19 cellular contexts compared by ENCODE assay signal in genomic region chr18:50240083-50240563, GRCh38. TPM values are rescaled to one million over a fixed set of nuclear protein-coding genes. Genes with fewer than 3 reads are reported as not detected.
DNase-seq lines count a peak whose midpoint lies in the region; ATAC-seq and TF ChIP-seq lines count a peak whose summit lies in the region.
"Had no signal": no experiment of that assay in that cellular context is flagged by ENCODE, and none has a peak within 500 bp of the region (broad histone marks: within the 10 kb centered on the region; RNA-seq: fewer than 3 reads in every experiment).

No MANE protein-coding gene starts in this region.

- H3K4me1 ChIP-seq in naive thymus-derived CD4-positive, alpha-beta T cell (ENCODE audit: control insufficient read depth in 2 of 2, insufficient read depth in 2 of 2, low read length in 2 of 2) = no peaks in the 10 kb centered on the region
- H3K4me1 ChIP-seq in HAP-1 = no peaks in the 10 kb centered on the region
- no peaks in the 10 kb centered on the region for H3K4me1 ChIP-seq in heart right ventricle
- H3K4me1 ChIP-seq: neural progenitor cell, right atrium auricular region, upper lobe of left lung had no signal

- in situ Hi-C loops in HAP-1 (cut with MboI; ENCODE audit: low sequenced_read_pairs) = no loop called here

- no peak for TF ChIP-seq CTCF in fibroblast of mammary gland (conservative IDR thresholded peaks at IDR 0.05; ENCODE audit: control insufficient read depth, insufficient read depth, low read depth, low read length)
- no peak for TF ChIP-seq CTCF in heart right ventricle (IDR thresholded peaks at IDR 0.05)

- peaks cover 4% of the 10 kb centered on the region for H3K36me3 Mint-ChIP-seq in T-helper 1 cell treated with Interleukin-12 subunit alpha and Interleukin-12 subunit beta and Interleukin-4 antibody, amounts not matched to agents 30 μg/mL and 1 μg/mL, for 36 hours (ENCODE audit: low read depth)
- H3K36me3 Mint-ChIP-seq in naive thymus-derived CD4-positive, alpha-beta T cell = peaks cover 0 to 17% (median 8%) of the 10 kb centered on the region in 5 donors

- peaks cover 17% of the 10 kb centered on the region for H3K9me3 Mint-ChIP-seq in T-helper 1 cell treated with Interleukin-12 subunit alpha and Interleukin-12 subunit beta and Interleukin-4 antibody, amounts not matched to agents 30 μg/mL and 1 μg/mL, for 36 hours
- H3K9me3 Mint-ChIP-seq in naive thymus-derived CD4-positive, alpha-beta T cell = peaks cover 13 to 34% (median 16%) of the 10 kb centered on the region in 11 donors

- POLR2A ChIA-PET in naive thymus-derived CD4-positive, alpha-beta T cell (lab: Charles Lee) = no interaction called here

- intact Hi-C loops in naive thymus-derived CD4-positive, alpha-beta T cell (cut with micrococcal nuclease) = no loop called here
- intact Hi-C loops in heart right ventricle (cut with DNase I) = no loop called here

- no peaks in the 10 kb centered on the region for H3K27me3 Mint-ChIP-seq in T-helper 1 cell treated with Interleukin-12 subunit alpha and Interleukin-12 subunit beta and Interleukin-4 antibody, amounts not matched to agents 30 μg/mL and 1 μg/mL, for 36 hours (ENCODE audit: low read depth)
- H3K27me3 Mint-ChIP-seq in naive thymus-derived CD4-positive, alpha-beta T cell = peaks cover 1 to 20% (median 12%) of the 10 kb centered on the region in 5 donors

- no peaks in the 10 kb centered on the region for H3K27me3 ChIP-seq in naive thymus-derived CD4-positive, alpha-beta T cell (ENCODE audit: control insufficient read depth in 2 of 2, insufficient read depth in 2 of 2, low read length in 2 of 2)
- no peaks in the 10 kb centered on the region for H3K27me3 ChIP-seq in HAP-1 (ENCODE audit: low read depth)
- H3K27me3 ChIP-seq in heart right ventricle = peaks cover 0 to 2% (median 0%) of the 10 kb centered on the region in 7 donors
- H3K27me3 ChIP-seq: neural progenitor cell, right atrium auricular region, upper lobe of left lung had no signal

- WGBS in heart right ventricle, 2 donors = 87 to 89% methylated on average over 3 of the region's 3 CpGs

- H3K9me3 ChIP-seq in naive thymus-derived CD4-positive, alpha-beta T cell (ENCODE audit: control insufficient read depth in 2 of 3, low read length in 3 of 3) = peaks cover 0 to 10% (median 0%) of the 10 kb centered on the region in 3 experiments
- H3K9me3 ChIP-seq in HAP-1 (peaks cover 2% of the 10 kb centered on the region; the same call in 1 of the 2 replicates), heart right ventricle (peaks cover 0 to 19% (median 2%) of the 10 kb centered on the region in 11 donors)

- CTCF ChIA-PET in naive thymus-derived CD4-positive, alpha-beta T cell (lab: Charles Lee) = no interaction called here

- H3K4me1 Mint-ChIP-seq in T-helper 1 cell treated with Interleukin-12 subunit alpha and Interleukin-12 subunit beta and Interleukin-4 antibody, amounts not matched to agents 30 μg/mL and 1 μg/mL, for 36 hours (ENCODE audit: low read depth) = peaks cover 8% of the 10 kb centered on the region
- peaks cover 0 to 6% (median 0%) of the 10 kb centered on the region in 7 donors for H3K4me1 Mint-ChIP-seq in naive thymus-derived CD4-positive, alpha-beta T cell
- H3K4me1 Mint-ChIP-seq: neural progenitor cell had no signal

- no peak for ATAC-seq in naive thymus-derived CD4-positive, alpha-beta T cell
- ATAC-seq in heart right ventricle = no peak
- ATAC-seq: HepG2 had no signal

- peak; percentile 40 for DNase-seq in stimulated activated CD4-positive, alpha-beta T cell treated with anti-CD3 and anti-CD28 coated beads, Interleukin-1b, Interleukin-23, amount 100 ng/mL, for 48 hours
- DNase-seq in stimulated activated CD4-positive, alpha-beta T cell treated with anti-CD3 and anti-CD28 coated beads, Interleukin-4, amount 100 ng/mL, for 1 hour = no peak
- DNase-seq in fibroblast of mammary gland (ENCODE audit: low read depth) (peak; percentile 28), NCI-H446 treated with DMSO at 0.1 percent for 48 hours (lab: John Stamatoyannopoulos, UW) (no peak), HAP-1 (ENCODE audit: low spot score in 2 of 2) (no peak), heart right ventricle (no peak)
- no peak for DNase-seq in naive thymus-derived CD4-positive, alpha-beta T cell
- DNase-seq: activated gamma-delta T cell; AML-193; dermis blood vessel endothelial cell; MV-4-11; NCI-H82; stimulated activated CD4-positive, alpha-beta T cell treated with anti-CD3 and anti-CD28 coated beads, Interleukin-4, amount 100 ng/mL, for 24 hours; upper lobe of left lung had no signal

- H3K4me3 ChIP-seq in fibroblast of mammary gland (ENCODE audit: control insufficient read depth, low read depth, low read length) (no peak overlapping the region), HAP-1 (no peak overlapping the region), heart right ventricle (no peak overlapping the region)
- no peak overlapping the region for H3K4me3 ChIP-seq in naive thymus-derived CD4-positive, alpha-beta T cell (ENCODE audit: low read length)
- H3K4me3 ChIP-seq: neural progenitor cell, right atrium auricular region, upper lobe of left lung had no signal

- no peaks in the 10 kb centered on the region for H3K36me3 ChIP-seq in naive thymus-derived CD4-positive, alpha-beta T cell (ENCODE audit: control insufficient read depth in 2 of 3, insufficient read depth in 3 of 3, low read length in 3 of 3)
- H3K36me3 ChIP-seq in HAP-1 (replicated peaks) (no peaks in the 10 kb centered on the region), heart right ventricle (no peaks in the 10 kb centered on the region)
- H3K36me3 ChIP-seq: neural progenitor cell, right atrium auricular region, upper lobe of left lung had no signal

- no peak overlapping the region for H3K27ac ChIP-seq in naive thymus-derived CD4-positive, alpha-beta T cell (ENCODE audit: low read depth, low read length)
- H3K27ac ChIP-seq in heart right ventricle = no peak overlapping the region
- H3K27ac ChIP-seq: neural progenitor cell, right atrium auricular region, upper lobe of left lung had no signal

- H3K4me3 Mint-ChIP-seq in T-helper 1 cell treated with Interleukin-12 subunit alpha and Interleukin-12 subunit beta and Interleukin-4 antibody, amounts not matched to agents 30 μg/mL and 1 μg/mL, for 36 hours = no peak overlapping the region
- peak overlapping the region in 1 of 10 donors; percentile 0 for H3K4me3 Mint-ChIP-seq in naive thymus-derived CD4-positive, alpha-beta T cell
- H3K4me3 Mint-ChIP-seq: memory B cell, neural progenitor cell had no signal

- H3K27ac Mint-ChIP-seq in T-helper 1 cell treated with Interleukin-12 subunit alpha and Interleukin-12 subunit beta and Interleukin-4 antibody, amounts not matched to agents 30 μg/mL and 1 μg/mL, for 36 hours = peak overlapping the region; percentile 12
- H3K27ac Mint-ChIP-seq in naive thymus-derived CD4-positive, alpha-beta T cell = peak overlapping the region in 1 of 9 donors; percentile 15
- H3K27ac Mint-ChIP-seq: memory B cell, neural progenitor cell had no signal

RNA-seq across cellular contexts. Expression of gene CFAP53, which starts 26.2 kb away (rescaled TPM):
- total RNA-seq in naive thymus-derived CD4-positive, alpha-beta T cell = 1 to 10 TPM in 1 of 5 experiments, under 1 TPM in 4; 0.19 to 1.8 (median 0.64) TPM
- under 1 TPM in 1 of 2 donors, not detected in 1; 0.09 TPM for polyA plus RNA-seq in naive thymus-derived CD4-positive, alpha-beta T cell
- total RNA-seq in heart right ventricle = under 1 TPM in 6 of 10 donors, not detected in 4; 0.15 to 0.25 (median 0.18) TPM
- under 1 TPM; 0.09 to 0.44 TPM for polyA plus RNA-seq in heart right ventricle

RNA-seq across cellular contexts. Expression of gene MBD1, which starts 41.2 kb away (rescaled TPM):
- total RNA-seq in naive thymus-derived CD4-positive, alpha-beta T cell = 100 to 1,000 TPM in 4 of 5 experiments, 10 to 100 TPM in 1; 97.5 to 158 (median 118) TPM
- polyA plus RNA-seq in naive thymus-derived CD4-positive, alpha-beta T cell = 10 to 100 TPM; 26.1 to 46.1 TPM
- 10 to 100 TPM; 39.2 to 59.0 (median 45.8) TPM for total RNA-seq in heart right ventricle
- polyA plus RNA-seq in heart right ventricle = 10 to 100 TPM; 29.5 to 39.0 TPM

RNA-seq across cellular contexts. Expression of gene MYO5B, which starts 45.2 kb away (rescaled TPM):
- not detected for total RNA-seq in naive thymus-derived CD4-positive, alpha-beta T cell
- under 1 TPM; 0.02 to 0.04 TPM for polyA plus RNA-seq in naive thymus-derived CD4-positive, alpha-beta T cell
- total RNA-seq in heart right ventricle = 1 to 10 TPM in 5 of 10 donors, under 1 TPM in 5; 0.20 to 3.7 (median 1.3) TPM
- polyA plus RNA-seq in heart right ventricle = under 1 TPM; 0.44 to 0.58 TPM

RNA-seq across cellular contexts. Expression of gene CXXC1, which starts 47.4 kb away (rescaled TPM):
- total RNA-seq in naive thymus-derived CD4-positive, alpha-beta T cell = 100 to 1,000 TPM; 141 to 197 (median 155) TPM
- polyA plus RNA-seq in naive thymus-derived CD4-positive, alpha-beta T cell = 100 to 1,000 TPM in 1 of 2 donors, 10 to 100 TPM in 1; 78.3 to 111 TPM
- total RNA-seq in heart right ventricle = 10 to 100 TPM; 22.1 to 49.6 (median 26.3) TPM
- 10 to 100 TPM; 37.5 to 66.6 TPM for polyA plus RNA-seq in heart right ventricle

Comparison
In these comparisons a context has a peak if more than half of its experiments do, and no peak if none do; other contexts are left out.
1. DNase-seq: peak in stimulated activated CD4-positive, alpha-beta T cell treated with anti-CD3 and anti-CD28 coated beads, Interleukin-1b, Interleukin-23, amount 100 ng/mL, for 48 hours (single experiment) and fibroblast of mammary gland (single experiment); none in stimulated activated CD4-positive, alpha-beta T cell treated with anti-CD3 and anti-CD28 coated beads, Interleukin-4, amount 100 ng/mL, for 1 hour (single experiment), naive thymus-derived CD4-positive, alpha-beta T cell (0 of 9), NCI-H446 treated with DMSO at 0.1 percent for 48 hours (single experiment), HAP-1 (0 of 2) and heart right ventricle (0 of 2).